Comparison of ENCODE assay signal across 24 cellular contexts in genomic region chr3:79005084-79005483, GRCh38.
A peak's percentile ranks its signal among the peaks of the same experiment; 100 is the strongest.
DNase-seq lines count a peak whose midpoint lies in the region; TF ChIP-seq lines count a peak whose summit lies in the region.
"Had no signal": no experiment of that assay in that cellular context is flagged by ENCODE, and none has a peak within 500 bp of the region (broad histone marks: within the 10 kb centered on the region; RNA-seq: fewer than 3 reads in every experiment).

No MANE protein-coding gene starts in this region.

- H3K9ac ChIP-seq in adipocyte (ENCODE audit: low read length): no peak overlapping the region

- intact Hi-C loops in esophagus squamous epithelium (cut with DNase I): no loop called here

- peak overlapping the region; percentile 25 for H3K4me3 Mint-ChIP-seq in type B pancreatic cell
- H3K4me3 Mint-ChIP-seq: activated naive CD8-positive, alpha-beta T cell treated with anti-CD3 and anti-CD28 coated beads for 36 hours; activated T-helper 17 cell treated with anti-CD3 and anti-CD28 coated beads, Interleukin-2, amount 50 U/mL, for 72 hours; mesothelial cell of epicardium; natural killer cell treated with Interleukin-12 subunit alpha and Interleukin-12 subunit beta and Interleukin-15 and Interleukin-18, amount 100 ng/mL, for 72 hours; stimulated activated naive CD8-positive, alpha-beta T cell treated with anti-CD3 and anti-CD28 coated beads, Interleukin-15, amount 100 ng/mL, for 72 hours had no signal

- H3K4me1 ChIP-seq in adipocyte (ENCODE audit: control insufficient read depth, insufficient read depth, low read length): peaks cover 9% of the 10 kb centered on the region
- H3K4me1 ChIP-seq in esophagus squamous epithelium: peaks cover 0 to 16% (median 0%) of the 10 kb centered on the region in 3 donors
- H3K4me1 ChIP-seq: breast epithelium, transverse colon had no signal

- peak overlapping the region; percentile 3 for H3K4me3 ChIP-seq in adipocyte (ENCODE audit: low read length)
- H3K4me3 ChIP-seq in foreskin fibroblast (ENCODE audit: low read depth in 1 of 2, low read length in 2 of 2): no peak overlapping the region
- no peak overlapping the region for H3K4me3 ChIP-seq in esophagus squamous epithelium
- H3K4me3 ChIP-seq: breast epithelium, smooth muscle cell, transverse colon had no signal

- 71 to 78% methylated on average over 6 of the region's 6 CpGs for WGBS in esophagus squamous epithelium, 2 donors

- no peak for TF ChIP-seq POLR2A in esophagus squamous epithelium (IDR thresholded peaks at IDR 0.05)

- H3K27me3 Mint-ChIP-seq in type B pancreatic cell: peaks cover 2% of the 10 kb centered on the region
- H3K27me3 Mint-ChIP-seq: activated naive CD8-positive, alpha-beta T cell treated with anti-CD3 and anti-CD28 coated beads for 36 hours; activated T-helper 17 cell treated with anti-CD3 and anti-CD28 coated beads, Interleukin-2, amount 50 U/mL, for 72 hours; natural killer cell treated with Interleukin-12 subunit alpha and Interleukin-12 subunit beta and Interleukin-15 and Interleukin-18, amount 100 ng/mL, for 72 hours; stimulated activated naive CD8-positive, alpha-beta T cell treated with anti-CD3 and anti-CD28 coated beads, Interleukin-15, amount 100 ng/mL, for 72 hours had no signal

- no peaks in the 10 kb centered on the region for H3K9me3 Mint-ChIP-seq in type B pancreatic cell
- H3K9me3 Mint-ChIP-seq: mesothelial cell of epicardium; stimulated activated naive CD8-positive, alpha-beta T cell treated with anti-CD3 and anti-CD28 coated beads, Interleukin-15, amount 100 ng/mL, for 72 hours had no signal

- H3K4me1 Mint-ChIP-seq in type B pancreatic cell (ENCODE audit: unreplicated experiment): peaks cover 32% of the 10 kb centered on the region
- H3K4me1 Mint-ChIP-seq: activated T-helper 17 cell treated with anti-CD3 and anti-CD28 coated beads, Interleukin-2, amount 50 U/mL, for 72 hours; stimulated activated naive CD8-positive, alpha-beta T cell treated with anti-CD3 and anti-CD28 coated beads, Interleukin-15, amount 100 ng/mL, for 72 hours had no signal

- H3K36me3 Mint-ChIP-seq in type B pancreatic cell: peaks cover 8% of the 10 kb centered on the region
- H3K36me3 Mint-ChIP-seq: mesothelial cell of epicardium had no signal

- H3K9me3 ChIP-seq in adipocyte (ENCODE audit: control insufficient read depth, low read length) (no peaks in the 10 kb centered on the region), esophagus squamous epithelium (no peaks in the 10 kb centered on the region)
- H3K9me3 ChIP-seq: breast epithelium, transverse colon had no signal

- H3K27ac ChIP-seq in esophagus squamous epithelium: no peak overlapping the region
- H3K27ac ChIP-seq: 22Rv1, breast epithelium, transverse colon had no signal

- DNase-seq in DMS 273 (lab: John Stamatoyannopoulos, UW; ENCODE audit: unreplicated experiment) (peak; percentile 20), DMS 273 treated with DMSO at 0.1 percent for 48 hours (lab: John Stamatoyannopoulos, UW) (no peak), adipocyte (ENCODE audit: low read depth) (peak; percentile 27), foreskin fibroblast (peak; percentile 21 to 56), type B pancreatic cell (ENCODE audit: extremely low spot score, unreplicated experiment) (no peak), esophagus squamous epithelium (lab: John Stamatoyannopoulos, UW) (no peak), GF-D8 (lab: John Stamatoyannopoulos, UW) (no peak), NCI-H748 (lab: John Stamatoyannopoulos, UW; ENCODE audit: unreplicated experiment) (no peak)
- DNase-seq: activated CD4-positive, alpha-beta T cell treated with anti-CD3 and anti-CD28 coated beads for 4 hours; activated naive CD8-positive, alpha-beta T cell treated with anti-CD3 and anti-CD28 coated beads for 36 hours; DND-41; NCI-H1436; NCI-H774; OCI-M1; SHP77; stimulated activated CD4-positive, alpha-beta T cell treated with anti-CD3 and anti-CD28 coated beads, Interleukin-4, amount 100 ng/mL, for 1 hour; stimulated activated naive CD8-positive, alpha-beta T cell treated with anti-CD3 and anti-CD28 coated beads, Interleukin-15, amount 100 ng/mL, for 72 hours; transverse colon had no signal

- H3K27me3 ChIP-seq in adipocyte (replicated peaks; ENCODE audit: control insufficient read depth, insufficient read depth, low read length) (no peaks in the 10 kb centered on the region), esophagus squamous epithelium (no peaks in the 10 kb centered on the region)
- H3K27me3 ChIP-seq: breast epithelium, transverse colon had no signal

- no peak overlapping the region for H3K27ac Mint-ChIP-seq in type B pancreatic cell
- H3K27ac Mint-ChIP-seq: activated naive CD8-positive, alpha-beta T cell treated with anti-CD3 and anti-CD28 coated beads for 36 hours; activated T-helper 17 cell treated with anti-CD3 and anti-CD28 coated beads, Interleukin-2, amount 50 U/mL, for 72 hours; mesothelial cell of epicardium; natural killer cell treated with Interleukin-12 subunit alpha and Interleukin-12 subunit beta and Interleukin-15 and Interleukin-18, amount 100 ng/mL, for 72 hours; stimulated activated naive CD8-positive, alpha-beta T cell treated with anti-CD3 and anti-CD28 coated beads, Interleukin-15, amount 100 ng/mL, for 72 hours had no signal

- H3K36me3 ChIP-seq in adipocyte (ENCODE audit: control insufficient read depth, insufficient read depth, low read length, severe bottlenecking) (no peaks in the 10 kb centered on the region), esophagus squamous epithelium (no peaks in the 10 kb centered on the region)
- H3K36me3 ChIP-seq: breast epithelium, transverse colon had no signal

- TF ChIP-seq CTCF in foreskin fibroblast (IDR thresholded peaks at IDR 0.05; ENCODE audit: low read depth, low read length) (no peak), type B pancreatic cell (conservative IDR thresholded peaks at IDR 0.05) (no peak), esophagus squamous epithelium (IDR thresholded peaks at IDR 0.05) (no peak)

Comparison
In these comparisons a context has a peak if more than half of its experiments do, and no peak if none do; other contexts are left out.
1. DNase-seq: peak in DMS 273 (single experiment), adipocyte (single experiment) and foreskin fibroblast (2 of 2); none in DMS 273 treated with DMSO at 0.1 percent for 48 hours (single experiment), type B pancreatic cell (single experiment), esophagus squamous epithelium (single experiment), GF-D8 (single experiment) and NCI-H748 (single experiment).